ENCODE assay signal across 11 cellular contexts in genomic region chr1:96559707-96560588, GRCh38.
DNase-seq lines count a peak whose midpoint lies in the region; ATAC-seq and TF ChIP-seq lines count a peak whose summit lies in the region.
"Had no signal": no experiment of that assay in that cellular context is flagged by ENCODE, and none has a peak within 500 bp of the region (broad histone marks: within the 10 kb centered on the region; RNA-seq: fewer than 3 reads in every experiment).

No MANE protein-coding gene starts in this region.

- no peaks in the 10 kb centered on the region for H3K36me3 Mint-ChIP-seq in CD14-positive monocyte
- H3K36me3 Mint-ChIP-seq in nephron (ENCODE audit: low read depth) = no peaks in the 10 kb centered on the region
- peaks cover 5% of the 10 kb centered on the region for H3K36me3 Mint-ChIP-seq in glutamatergic neuron (ENCODE audit: unreplicated experiment)
- no peaks in the 10 kb centered on the region for H3K36me3 Mint-ChIP-seq in naive thymus-derived CD8-positive, alpha-beta T cell
- H3K36me3 Mint-ChIP-seq: activated naive CD4-positive, alpha-beta T cell treated with anti-CD3 and anti-CD28 coated beads, Interleukin-2, amount 50 U/mL, for 24 hours had no signal

- H3K27ac Mint-ChIP-seq in CD14-positive monocyte (peak overlapping the region; percentile 1 to 90 (median 77)), nephron (peak overlapping the region; percentile 28 to 66 (median 46)), glutamatergic neuron (ENCODE audit: unreplicated experiment) (no peak overlapping the region)
- no peak overlapping the region for H3K27ac Mint-ChIP-seq in naive thymus-derived CD8-positive, alpha-beta T cell
- H3K27ac Mint-ChIP-seq: activated naive CD4-positive, alpha-beta T cell treated with anti-CD3 and anti-CD28 coated beads, Interleukin-2, amount 50 U/mL, for 24 hours had no signal

- POLR2A ChIA-PET in naive thymus-derived CD8-positive, alpha-beta T cell (lab: Charles Lee) = no interaction called here

- H3K4me3 Mint-ChIP-seq in CD14-positive monocyte = peak overlapping the region in 1 of 2 donors; percentile 13
- no peak overlapping the region for H3K4me3 Mint-ChIP-seq in nephron
- H3K4me3 Mint-ChIP-seq in glutamatergic neuron (ENCODE audit: unreplicated experiment) = no peak overlapping the region
- no peak overlapping the region for H3K4me3 Mint-ChIP-seq in naive thymus-derived CD8-positive, alpha-beta T cell
- H3K4me3 Mint-ChIP-seq: activated naive CD4-positive, alpha-beta T cell treated with anti-CD3 and anti-CD28 coated beads, Interleukin-2, amount 50 U/mL, for 24 hours had no signal

- intact Hi-C loops in CD14-positive monocyte (cut with micrococcal nuclease) = no loop called here

- ATAC-seq in esophagus mucosa (peak; percentile 91), GM21447 (IDR thresholded peaks at IDR 0.05; ENCODE audit: unreplicated experiment) (no peak), GM19035 (IDR thresholded peaks at IDR 0.05; ENCODE audit: unreplicated experiment) (no peak)
- ATAC-seq in naive thymus-derived CD8-positive, alpha-beta T cell = no peak

- H3K27me3 Mint-ChIP-seq in CD14-positive monocyte (ENCODE audit: low read depth in 3 of 3) (peaks cover 0 to 3% (median 2%) of the 10 kb centered on the region in 3 donors), nephron (ENCODE audit: low read depth) (no peaks in the 10 kb centered on the region), glutamatergic neuron (ENCODE audit: unreplicated experiment) (no peaks in the 10 kb centered on the region)
- H3K27me3 Mint-ChIP-seq in naive thymus-derived CD8-positive, alpha-beta T cell = peaks cover 0 to 12% (median 4%) of the 10 kb centered on the region in 5 donors

- TF ChIP-seq CTCF in CD14-positive monocyte (IDR thresholded peaks at IDR 0.05) (no peak), nephron (IDR thresholded peaks at IDR 0.05; ENCODE audit: unreplicated experiment in 3 of 3) (no peak), glutamatergic neuron (IDR thresholded peaks at IDR 0.05; ENCODE audit: partially characterized antibody, unreplicated experiment) (no peak)

- H3K9me3 Mint-ChIP-seq in CD14-positive monocyte (peaks cover 0 to 7% (median 1%) of the 10 kb centered on the region in 7 donors), nephron (no peaks in the 10 kb centered on the region), glutamatergic neuron (ENCODE audit: unreplicated experiment) (no peaks in the 10 kb centered on the region)
- H3K9me3 Mint-ChIP-seq in naive thymus-derived CD8-positive, alpha-beta T cell = peaks cover 0 to 5% (median 0%) of the 10 kb centered on the region in 9 donors
- H3K9me3 Mint-ChIP-seq: activated naive CD4-positive, alpha-beta T cell treated with anti-CD3 and anti-CD28 coated beads, Interleukin-2, amount 50 U/mL, for 24 hours had no signal

- DNase-seq in CD14-positive monocyte (ENCODE audit: low spot score) (peak; percentile 57), NOMO-1 treated with DMSO at 0.1 percent for 48 hours (lab: John Stamatoyannopoulos, UW; ENCODE audit: unreplicated experiment) (peak; percentile 98), glutamatergic neuron (no peak)
- no peak for DNase-seq in naive thymus-derived CD8-positive, alpha-beta T cell
- DNase-seq: DMS79, KG1 had no signal

- peaks cover 21% of the 10 kb centered on the region for H3K4me1 Mint-ChIP-seq in CD14-positive monocyte
- peaks cover 19% of the 10 kb centered on the region for H3K4me1 Mint-ChIP-seq in nephron
- H3K4me1 Mint-ChIP-seq in glutamatergic neuron (ENCODE audit: low read depth, unreplicated experiment) = no peaks in the 10 kb centered on the region
- H3K4me1 Mint-ChIP-seq in naive thymus-derived CD8-positive, alpha-beta T cell = no peaks in the 10 kb centered on the region
- H3K4me1 Mint-ChIP-seq: activated naive CD4-positive, alpha-beta T cell treated with anti-CD3 and anti-CD28 coated beads, Interleukin-2, amount 50 U/mL, for 24 hours had no signal

Comparison
In these comparisons a context has a peak if more than half of its experiments do, and no peak if none do; other contexts are left out.
1. DNase-seq: peak in CD14-positive monocyte (single experiment) and NOMO-1 treated with DMSO at 0.1 percent for 48 hours (single experiment); none in glutamatergic neuron (single experiment) and naive thymus-derived CD8-positive, alpha-beta T cell (0 of 10).
2. H3K27ac Mint-ChIP-seq: peak in CD14-positive monocyte (7 of 7) and nephron (3 of 3); none in glutamatergic neuron (single experiment) and naive thymus-derived CD8-positive, alpha-beta T cell (0 of 10).